Comparison of ENCODE assay signal across 8 cellular contexts in genomic region chr16:67184453-67185002, GRCh38. TPM values are rescaled to one million over a fixed set of nuclear protein-coding genes. Genes with fewer than 3 reads are reported as not detected.
DNase-seq lines count a peak whose midpoint lies in the region; ATAC-seq, FAIRE-seq and TF ChIP-seq lines count a peak whose summit lies in the region.

No MANE protein-coding gene starts in this region.

- 4 to 9% (median 6%) methylated on average over 49 to 59 of the region's 59 CpGs for WGBS in small intestine, 3 donors

- no peak overlapping the region for H3K27ac Mint-ChIP-seq in GM23338

- H2AFZ ChIP-seq in GM23338 = peak overlapping the region; percentile 94

- TF ChIP-seq CTCF in GM23338 (conservative IDR thresholded peaks at IDR 0.05; ENCODE audit: low read depth in 2 of 2) (no peak), WERI-Rb-1 (IDR thresholded peaks at IDR 0.05; ENCODE audit: low read depth, low read length) (no peak), right atrium auricular region (IDR thresholded peaks at IDR 0.05) (no peak), GM10266 (IDR thresholded peaks at IDR 0.05; ENCODE audit: control insufficient read depth, insufficient read depth, low read depth, missing control alignments) (no peak)

- H4K20me1 ChIP-seq in BLaER1 treated with 17β-estradiol and CSF1 and Interleukin-3, amounts not matched to agents 10 nM and 100 nM = peaks cover 13 to 59% (median 35%) of the 10 kb centered on the region in 11 experiments; a peak in 21 of 22 replicates
- H4K20me1 ChIP-seq in GM23338 (replicated peaks; ENCODE audit: insufficient read depth) = no peaks in the 10 kb centered on the region

- no peaks in the 10 kb centered on the region for H3K9me3 ChIP-seq in BLaER1 treated with 17β-estradiol and CSF1 and Interleukin-3, amounts not matched to agents 10 nM and 100 nM (replicated peaks in 1 of 11)
- H3K9me3 ChIP-seq in WERI-Rb-1 (ENCODE audit: severe bottlenecking) (no peaks in the 10 kb centered on the region), right atrium auricular region (no peaks in the 10 kb centered on the region), small intestine (ENCODE audit: control insufficient read depth, low read depth) (no peaks in the 10 kb centered on the region)

- no peaks in the 10 kb centered on the region; the same call in 2 of the 3 replicates for H3K9me3 Mint-ChIP-seq in GM23338

- ATAC-seq in GM23338 = peak; percentile 21

- peaks cover 0 to 11% (median 0%) of the 10 kb centered on the region in 11 experiments; a peak in 5 of 22 replicates for H3K36me3 ChIP-seq in BLaER1 treated with 17β-estradiol and CSF1 and Interleukin-3, amounts not matched to agents 10 nM and 100 nM
- no peaks in the 10 kb centered on the region for H3K36me3 ChIP-seq in GM23338 (ENCODE audit: insufficient read depth)
- H3K36me3 ChIP-seq in WERI-Rb-1 = peaks cover 17% of the 10 kb centered on the region
- no peaks in the 10 kb centered on the region for H3K36me3 ChIP-seq in right atrium auricular region
- H3K36me3 ChIP-seq in small intestine (ENCODE audit: control insufficient read depth in 2 of 2, insufficient read depth in 2 of 2, low read length in 2 of 2) = no peaks in the 10 kb centered on the region

- H3K27ac ChIP-seq in BLaER1 treated with 17β-estradiol and CSF1 and Interleukin-3, amounts not matched to agents 10 nM and 100 nM = no peak overlapping the region
- no peak overlapping the region for H3K27ac ChIP-seq in GM23338 (ENCODE audit: low read depth)
- peak overlapping the region; percentile 98 for H3K27ac ChIP-seq in WERI-Rb-1
- peak overlapping the region; percentile 89 to 97 for H3K27ac ChIP-seq in right atrium auricular region
- H3K27ac ChIP-seq in small intestine (ENCODE audit: low read depth in 1 of 2, low read length in 1 of 2) = peak overlapping the region; percentile 89 to 98

- peaks cover 30% of the 10 kb centered on the region for H3K27me3 Mint-ChIP-seq in GM23338 (ENCODE audit: insufficient read depth, low read depth, poor library complexity)

- H3K9ac ChIP-seq in BLaER1 treated with 17β-estradiol and CSF1 and Interleukin-3, amounts not matched to agents 10 nM and 100 nM = peak overlapping the region; percentile 84 to 93 (median 89); a peak in 20 of 22 replicates

- H3K79me2 ChIP-seq in GM23338 (replicated peaks; ENCODE audit: insufficient read depth) = peaks cover 10% of the 10 kb centered on the region

- peaks cover 12% of the 10 kb centered on the region for H3K4me1 Mint-ChIP-seq in GM23338

- 0 out of 2 replicates have a peak, but pooled peaks cover 3% of the 10 kb centered on the region for H3F3A ChIP-seq in GM23338 (replicated peaks; ENCODE audit: low read depth)

- DNase-seq in GM23338 (ENCODE audit: low spot score) = no peak
- DNase-seq in WERI-Rb-1 = peak; percentile 52
- DNase-seq in right atrium auricular region (ENCODE audit: low spot score) = no peak
- no peak for DNase-seq in small intestine
- no peak for DNase-seq in GOT3 (lab: John Stamatoyannopoulos, UW)
- DNase-seq in GM10266 (ENCODE audit: extremely low spot score) = no peak
- DNase-seq in NCI-H187 (lab: John Stamatoyannopoulos, UW) = no peak

- no peaks in the 10 kb centered on the region for H3K36me3 Mint-ChIP-seq in GM23338 (ENCODE audit: low read depth)

- H3K9me2 ChIP-seq in GM23338 (ENCODE audit: insufficient read depth) = no peaks in the 10 kb centered on the region

- H3K27me3 ChIP-seq in BLaER1 treated with 17β-estradiol and CSF1 and Interleukin-3, amounts not matched to agents 10 nM and 100 nM = peaks cover 9 to 27% (median 18%) of the 10 kb centered on the region in 11 experiments
- H3K27me3 ChIP-seq in GM23338 (ENCODE audit: insufficient read depth) (peaks cover 28% of the 10 kb centered on the region), WERI-Rb-1 (ENCODE audit: insufficient read depth, low read depth, severe bottlenecking) (no peaks in the 10 kb centered on the region), right atrium auricular region (no peaks in the 10 kb centered on the region), small intestine (ENCODE audit: control insufficient read depth in 2 of 2, insufficient read depth in 2 of 2, low read length in 2 of 2) (no peaks in the 10 kb centered on the region)

- no peak for FAIRE-seq in small intestine (lab: Jason Lieb, UNC)

- peak overlapping the region; percentile 94 to 100 (median 99) for H3K4me2 ChIP-seq in BLaER1 treated with 17β-estradiol and CSF1 and Interleukin-3, amounts not matched to agents 10 nM and 100 nM
- H3K4me2 ChIP-seq in GM23338 = peak overlapping the region; percentile 97

- peak overlapping the region; percentile 84 for H3K4me3 Mint-ChIP-seq in GM23338

- H3K4me1 ChIP-seq in BLaER1 treated with 17β-estradiol and CSF1 and Interleukin-3, amounts not matched to agents 10 nM and 100 nM = peaks cover 46 to 56% (median 54%) of the 10 kb centered on the region in 10 experiments
- H3K4me1 ChIP-seq in GM23338 (ENCODE audit: insufficient read depth) (peaks cover 14% of the 10 kb centered on the region), right atrium auricular region (peaks cover 0 to 29% of the 10 kb centered on the region in 2 donors), small intestine (ENCODE audit: control insufficient read depth in 2 of 2, insufficient read depth in 1 of 2, low read depth in 1 of 2, low read length in 1 of 2) (peaks cover 3% of the 10 kb centered on the region in 2 donors)

- H3K4me3 ChIP-seq in BLaER1 treated with 17β-estradiol and CSF1 and Interleukin-3, amounts not matched to agents 10 nM and 100 nM = peak overlapping the region; percentile 61 to 80 (median 71)
- peak overlapping the region; percentile 63 for H3K4me3 ChIP-seq in GM23338
- H3K4me3 ChIP-seq in WERI-Rb-1 (ENCODE audit: low read depth, low read length) = peak overlapping the region; percentile 54
- peak overlapping the region; percentile 68 to 72 for H3K4me3 ChIP-seq in right atrium auricular region
- peak overlapping the region; percentile 58 for H3K4me3 ChIP-seq in small intestine (ENCODE audit: low read depth in 1 of 2, low read length in 2 of 2)

TF ChIP-seq in GM23338, 12 proteins besides CTCF, POLR2A, EP300 and RAD21:
- TF ChIP-seq EZH2 (IDR thresholded peaks at IDR 0.05; ENCODE audit: low read depth, unreplicated experiment) = peak; percentile 18
- TF ChIP-seq ZNF114 (CRISPR knock-in tag; IDR thresholded peaks at IDR 0.05) = no peak

RNA-seq across cellular contexts. Expression of gene MATCAP1, which starts 0.8 kb away (rescaled TPM):
- total RNA-seq in GM23338 (2014; rRNA removed; shearing (Covaris generic)) = 22.7 and 23.1 TPM in 2 replicates
- polyA plus RNA-seq in GM23338 (2016; fragmentation: Nextera tagmentation; extraction: Ambion mirVana) = 9.5 and 13.3 TPM in 2 replicates
- 1 to 10 TPM; 4.2 to 7.8 TPM for total RNA-seq in right atrium auricular region
- 10 to 100 TPM; 15.7 to 19.0 (median 18.2) TPM for polyA plus RNA-seq in small intestine

RNA-seq across cellular contexts. Expression of gene EXOC3L1, which starts 5.4 kb away (rescaled TPM):
- total RNA-seq in GM23338 (2014; rRNA removed; shearing (Covaris generic)) = 1.6 and 2.3 TPM in 2 replicates
- polyA plus RNA-seq in GM23338 (2016; fragmentation: Nextera tagmentation; extraction: Ambion mirVana) (0.92 and 1.1 TPM in 2 replicates), small intestine (1 to 10 TPM; 4.9 to 7.9 (median 7.0) TPM)
- 1 to 10 TPM; 2.2 to 2.5 TPM for total RNA-seq in right atrium auricular region

RNA-seq across cellular contexts. Expression of gene E2F4, which starts 7.4 kb away (rescaled TPM):
- total RNA-seq in GM23338 (2014; rRNA removed; shearing (Covaris generic)) = 135 and 168 TPM in 2 replicates
- polyA plus RNA-seq in GM23338 (2016; fragmentation: Nextera tagmentation; extraction: Ambion mirVana) (67.0 and 67.2 TPM in 2 replicates), small intestine (10 to 100 TPM; 48.6 to 63.7 (median 58.4) TPM)
- 10 to 100 TPM; 53.8 to 70.3 TPM for total RNA-seq in right atrium auricular region

RNA-seq across cellular contexts. Expression of gene NOL3, which starts 14.2 kb away (rescaled TPM):
- 0.27 and 3.3 TPM in 2 replicates for total RNA-seq in GM23338 (2014; rRNA removed; shearing (Covaris generic))
- polyA plus RNA-seq in GM23338 (2016; fragmentation: Nextera tagmentation; extraction: Ambion mirVana) (2.7 and 4.0 TPM in 2 replicates), small intestine (10 to 100 TPM in 2 of 3 donors, 1 to 10 TPM in 1; 8.7 to 17.1 (median 10.3) TPM)
- 100 to 1,000 TPM in 1 of 2 donors, 10 to 100 TPM in 1; 87.5 to 103 TPM for total RNA-seq in right atrium auricular region

RNA-seq across cellular contexts. Expression of gene ELMO3, which starts 14.4 kb away (rescaled TPM):
- total RNA-seq in GM23338 (2014; rRNA removed; shearing (Covaris generic)) = 16.2 and 18.3 TPM in 2 replicates
- polyA plus RNA-seq in GM23338 (2016; fragmentation: Nextera tagmentation; extraction: Ambion mirVana) = 4.5 and 4.7 TPM in 2 replicates
- 1 to 10 TPM in 1 of 2 donors, under 1 TPM in 1; 0.37 to 2.2 TPM for total RNA-seq in right atrium auricular region
- 100 to 1,000 TPM in 1 of 3 donors, 10 to 100 TPM in 2; 36.3 to 101 (median 89.7) TPM for polyA plus RNA-seq in small intestine

Comparison
In these comparisons a context has a peak if more than half of its experiments do, and no peak if none do; other contexts are left out.
1. H3K27ac ChIP-seq: peak in WERI-Rb-1 (single experiment), right atrium auricular region (2 of 2) and small intestine (2 of 2); none in BLaER1 treated with 17β-estradiol and CSF1 and Interleukin-3, amounts not matched to agents 10 nM and 100 nM (0 of 11) and GM23338 (single experiment).
2. Peak in every context shown above with its lines, with median percentiles within 50 percentile points of each other: H3K4me3 ChIP-seq.